8 cellular contexts compared by ENCODE assay signal in genomic region chr6:127342946-127343752, GRCh38. TPM values are rescaled to one million over a fixed set of nuclear protein-coding genes. Genes with fewer than 3 reads are reported as not detected.
DNase-seq lines count a peak whose midpoint lies in the region; ATAC-seq and TF ChIP-seq lines count a peak whose summit lies in the region.

TSS of gene ECHDC1 (minus strand) at chr6:127343609. CDS start at chr6:127331028, 12,581 bp downstream.

- peak within 1 kb of the TSS; percentile 89 for H3K18ac ChIP-seq in IMR-90 (ENCODE audit: low read depth, low read length)

- peaks cover 14 to 51% of the 10 kb centered on the region in 2 experiments for H3K79me1 ChIP-seq in IMR-90 (ENCODE audit: low read depth in 1 of 2, low read length in 2 of 2)

- peaks cover 8% of the 10 kb centered on the region for H3K4me1 ChIP-seq in IMR-90 (ENCODE audit: control insufficient read depth, insufficient read depth, low read length)
- H3K4me1 ChIP-seq in PC-9 (replicated peaks; ENCODE audit: insufficient read depth), result peaks cover 82% of the 10 kb centered on the region

- peak within 1 kb of the TSS; percentile 50; the same call in 2 of the 3 replicates for H2BK15ac ChIP-seq in IMR-90 (ENCODE audit: low read depth, low read length)

- peaks cover 18% of the 10 kb centered on the region for H3F3A ChIP-seq in PC-9 (ENCODE audit: insufficient read depth, low read depth)

- peak; percentile 67 for ATAC-seq in GM21529 (IDR thresholded peaks at IDR 0.05; ENCODE audit: unreplicated experiment)
- peak; percentile 62 for ATAC-seq in IMR-90 (ENCODE audit: low read depth)
- ATAC-seq in activated T-cell treated with anti-CD3 and anti-CD28 coated beads, Interleukin-2, amount 50 U/mL, for 4 hours, result peak; percentile 90 to 92
- peak; percentile 90 to 91 for ATAC-seq in naive thymus-derived CD8-positive, alpha-beta T cell
- ATAC-seq in stimulated activated naive B cell treated with anti-CD40 and anti-IgM and Interleukin-4, amounts not matched to agents 10 μg/mL and 1 μg/mL and 100 μg/mL, for 72 hours (replicated peaks), result peak; percentile 79 to 81

- H3K27ac ChIP-seq in IMR-90 (ENCODE audit: insufficient read depth, low read length) (peak within 1 kb of the TSS; percentile 91), PC-9 (peak within 1 kb of the TSS; percentile 77)

- no peaks in the 10 kb centered on the region for H3K27me3 Mint-ChIP-seq in activated T-cell treated with anti-CD3 and anti-CD28 coated beads, Interleukin-2, amount 50 U/mL, for 4 hours (ENCODE audit: low read depth)
- no peaks in the 10 kb centered on the region for H3K27me3 Mint-ChIP-seq in naive thymus-derived CD8-positive, alpha-beta T cell
- no peaks in the 10 kb centered on the region for H3K27me3 Mint-ChIP-seq in stimulated activated naive B cell treated with anti-CD40 and anti-IgM and Interleukin-4, amounts not matched to agents 10 μg/mL and 1 μg/mL and 100 μg/mL, for 72 hours

- peaks cover 13% of the 10 kb centered on the region for H3K4me1 Mint-ChIP-seq in activated T-cell treated with anti-CD3 and anti-CD28 coated beads, Interleukin-2, amount 50 U/mL, for 4 hours (ENCODE audit: low read depth)
- peaks cover under 1 to 21% (median 9%) of the 10 kb centered on the region in 4 donors for H3K4me1 Mint-ChIP-seq in naive thymus-derived CD8-positive, alpha-beta T cell
- H3K4me1 Mint-ChIP-seq in stimulated activated naive B cell treated with anti-CD40 and anti-IgM and Interleukin-4, amounts not matched to agents 10 μg/mL and 1 μg/mL and 100 μg/mL, for 72 hours, result peaks cover 11 to 13% of the 10 kb centered on the region in 2 donors

- TF ChIP-seq CTCF in IMR-90 (conservative IDR thresholded peaks at IDR 0.05; ENCODE audit: low read depth, low read length), result 0 out of 2 replicates have a peak, but pooled peaks have one; percentile 4
- no peak for TF ChIP-seq CTCF in PC-9 (conservative IDR thresholded peaks at IDR 0.05)
- TF ChIP-seq CTCF in fibroblast of mammary gland (conservative IDR thresholded peaks at IDR 0.05; ENCODE audit: control insufficient read depth, insufficient read depth, low read depth, low read length), result no peak

- peak within 1 kb of the TSS; percentile 40; the same call in 1 of the 2 replicates for H2BK20ac ChIP-seq in IMR-90 (ENCODE audit: low read depth, low read length)

- peak within 1 kb of the TSS; percentile 47 to 94 for H4K8ac ChIP-seq in IMR-90 (ENCODE audit: low read depth in 2 of 2, low read length in 2 of 2)

- peak within 1 kb of the TSS; percentile 93 for H3K23ac ChIP-seq in IMR-90 (ENCODE audit: low read depth, low read length)

- H2AK9ac ChIP-seq in IMR-90 (replicated peaks; ENCODE audit: low read depth, low read length, poor library complexity), result peak within 1 kb of the TSS; percentile 96

- intact Hi-C loops in IMR-90 (cut with micrococcal nuclease), result loop anchor here (1.0 to 2.0 kb wide), 3 partner anchors 42 to 121 kb away; no protein-coding TSS in a partner anchor
- intact Hi-C loops in PC-9 (cut with micrococcal nuclease; ENCODE audit: unreplicated experiment), result loop anchor here (1.0 kb wide), 1 partner anchor 76 kb away; no protein-coding TSS in a partner anchor

- peak within 1 kb of the TSS; percentile 95 for H3K4ac ChIP-seq in IMR-90 (ENCODE audit: low read depth, low read length)

- no peaks in the 10 kb centered on the region for H3K9me3 Mint-ChIP-seq in activated T-cell treated with anti-CD3 and anti-CD28 coated beads, Interleukin-2, amount 50 U/mL, for 4 hours
- H3K9me3 Mint-ChIP-seq in naive thymus-derived CD8-positive, alpha-beta T cell, result no peaks in the 10 kb centered on the region
- no peaks in the 10 kb centered on the region for H3K9me3 Mint-ChIP-seq in stimulated activated naive B cell treated with anti-CD40 and anti-IgM and Interleukin-4, amounts not matched to agents 10 μg/mL and 1 μg/mL and 100 μg/mL, for 72 hours

- DNase-seq in DMS153 (lab: John Stamatoyannopoulos, UW) (peak; percentile 48), IMR-90 (peak; percentile 66), PC-9 (peak; percentile 49 to 55), fibroblast of mammary gland (ENCODE audit: low read depth) (peak; percentile 76)
- peak; percentile 66 for DNase-seq in activated T-cell treated with anti-CD3 and anti-CD28 coated beads, Interleukin-2, amount 50 U/mL, for 4 hours
- DNase-seq in naive thymus-derived CD8-positive, alpha-beta T cell, result peak; percentile 43 to 84 (median 73)
- DNase-seq in stimulated activated naive B cell treated with anti-CD40 and anti-IgM and Interleukin-4, amounts not matched to agents 10 μg/mL and 1 μg/mL and 100 μg/mL, for 72 hours, result peak; percentile 66

- H2AFZ ChIP-seq in IMR-90 (replicated peaks; ENCODE audit: low read length, poor library complexity) (peak within 1 kb of the TSS; percentile 96), PC-9 (peak within 1 kb of the TSS; percentile 95)

- H3K36me3 Mint-ChIP-seq in activated T-cell treated with anti-CD3 and anti-CD28 coated beads, Interleukin-2, amount 50 U/mL, for 4 hours (ENCODE audit: insufficient read depth), result peaks cover 13% of the 10 kb centered on the region
- H3K36me3 Mint-ChIP-seq in naive thymus-derived CD8-positive, alpha-beta T cell, result peaks cover 0 to 5% (median 2%) of the 10 kb centered on the region in 3 donors
- H3K36me3 Mint-ChIP-seq in stimulated activated naive B cell treated with anti-CD40 and anti-IgM and Interleukin-4, amounts not matched to agents 10 μg/mL and 1 μg/mL and 100 μg/mL, for 72 hours, result peaks cover 3 to 14% of the 10 kb centered on the region in 2 donors

- H2BK120ac ChIP-seq in IMR-90 (ENCODE audit: low read depth, low read length), result peak within 1 kb of the TSS; percentile 78

- CTCF ChIA-PET in IMR-90 (lab: Yijun Ruan, JAX) (interaction anchor here (0.5 to 1.2 kb wide), 2 partner anchors 15 to 39 kb away, joined by 3 read pairs; no protein-coding TSS in a partner anchor), PC-9 (lab: Charles Lee) (no interaction called here)

- H3K9me3 ChIP-seq in IMR-90 (ENCODE audit: control insufficient read depth, insufficient read depth, low read length) (no peaks in the 10 kb centered on the region), PC-9 (ENCODE audit: insufficient read depth, low read depth) (no peaks in the 10 kb centered on the region)

- no peaks in the 10 kb centered on the region for H3K9me2 ChIP-seq in PC-9 (ENCODE audit: insufficient read depth)

- peak; percentile 55; the same call in 1 of the 2 replicates for TF ChIP-seq POLR2A in IMR-90 (IDR thresholded peaks at IDR 0.05; ENCODE audit: low read depth, low read length)

- POLR2A ChIA-PET in IMR-90 (lab: Charles Lee; ENCODE audit: unreplicated experiment) (no interaction called here), PC-9 (lab: Charles Lee; ENCODE audit: unreplicated experiment) (no interaction called here)
- POLR2A ChIA-PET in naive thymus-derived CD8-positive, alpha-beta T cell (lab: Charles Lee), result interaction anchor here (1.6 kb wide), 1 partner anchor 76 kb away, joined by 5 read pairs; the partner anchor contains the start of gene RNF146

- H3K4me3 ChIP-seq in IMR-90 (ENCODE audit: insufficient read depth, low read depth, low read length) (peak within 1 kb of the TSS; percentile 65), PC-9 (peak within 1 kb of the TSS; percentile 90), fibroblast of mammary gland (ENCODE audit: control insufficient read depth, low read depth, low read length) (peak within 1 kb of the TSS; percentile 98)

- peaks cover 69% of the 10 kb centered on the region for H3K79me2 ChIP-seq in PC-9 (ENCODE audit: low read depth)

- H3K9ac ChIP-seq in IMR-90 (ENCODE audit: low read depth, low read length), result peak within 1 kb of the TSS; percentile 94

- peaks cover 16% of the 10 kb centered on the region; the same call in 1 of the 2 replicates for H4K20me1 ChIP-seq in IMR-90 (ENCODE audit: insufficient read depth, low read length)
- no peaks in the 10 kb centered on the region; the same call in none of the 2 replicates for H4K20me1 ChIP-seq in PC-9 (ENCODE audit: insufficient read depth)

- H3K4me2 ChIP-seq in IMR-90 (ENCODE audit: low read depth, low read length) (peak within 1 kb of the TSS; percentile 88), PC-9 (peak within 1 kb of the TSS; percentile 95)

- BruUV-seq in IMR-90 (replicated peaks; lab: Mats Ljungman, UMichigan) (no TSS peak), PC-9 (replicated peaks; lab: Mats Ljungman, UMichigan) (no TSS peak)

- TF ChIP-seq RAD21 in IMR-90 (IDR thresholded peaks at IDR 0.05; ENCODE audit: low read length), result no peak

- dilution Hi-C loops in IMR-90 (cut with HindIII; ENCODE audit: low sequenced_read_pairs, unreplicated experiment), result no loop called here

- peaks cover 3% of the 10 kb centered on the region; the same call in 1 of the 2 replicates for H3K9me1 ChIP-seq in IMR-90 (ENCODE audit: insufficient read depth, low read length)

- in situ Hi-C loops in IMR-90 (cut with MboI; ENCODE audit: low sequenced_read_pairs), result no loop called here

- H3K27me3 ChIP-seq in IMR-90 (ENCODE audit: control insufficient read depth, insufficient read depth, low read length) (no peaks in the 10 kb centered on the region), PC-9 (ENCODE audit: insufficient read depth, low read depth) (no peaks in the 10 kb centered on the region)

- H3K14ac ChIP-seq in IMR-90 (replicated peaks; ENCODE audit: low read depth, low read length), result peak within 1 kb of the TSS; percentile 94

- H2AK5ac ChIP-seq in IMR-90 (ENCODE audit: low read depth, low read length), result peak within 1 kb of the TSS; percentile 45; the same call in 1 of the 2 replicates

- H4K91ac ChIP-seq in IMR-90 (ENCODE audit: insufficient read depth, low read depth, low read length), result peak within 1 kb of the TSS; percentile 80

- no peaks in the 10 kb centered on the region for H3K36me3 ChIP-seq in IMR-90 (ENCODE audit: control insufficient read depth, insufficient read depth, low read length)
- H3K36me3 ChIP-seq in PC-9 (ENCODE audit: low read depth), result 0 out of 2 replicates have a peak, but pooled peaks cover 1% of the 10 kb centered on the region

- peak within 1 kb of the TSS; percentile 75 for H4K5ac ChIP-seq in IMR-90 (ENCODE audit: low read depth, low read length)

- H3K56ac ChIP-seq in IMR-90 (ENCODE audit: extremely low read depth, insufficient read depth, low read length), result peak within 1 kb of the TSS; percentile 86

- H3K4me3 Mint-ChIP-seq in activated T-cell treated with anti-CD3 and anti-CD28 coated beads, Interleukin-2, amount 50 U/mL, for 4 hours, result no peak within 1 kb of the TSS
- no peak within 1 kb of the TSS for H3K4me3 Mint-ChIP-seq in naive thymus-derived CD8-positive, alpha-beta T cell
- H3K4me3 Mint-ChIP-seq in stimulated activated naive B cell treated with anti-CD40 and anti-IgM and Interleukin-4, amounts not matched to agents 10 μg/mL and 1 μg/mL and 100 μg/mL, for 72 hours, result no peak within 1 kb of the TSS

- H2BK5ac ChIP-seq in IMR-90 (ENCODE audit: low read depth, low read length, poor library complexity, severe bottlenecking), result peak within 1 kb of the TSS; percentile 84

- WGBS in IMR-90 (ENCODE audit: extremely low coverage in 2 of 2, insufficient read length in 1 of 2), 2 experiments, result 2% methylated on average over 34 of the region's 72 CpGs; no CpG with 5 or more reads in 1 of the 2 experiments

- no peak within 1 kb of the TSS for H3K27ac Mint-ChIP-seq in naive thymus-derived CD8-positive, alpha-beta T cell
- no peak within 1 kb of the TSS for H3K27ac Mint-ChIP-seq in stimulated activated naive B cell treated with anti-CD40 and anti-IgM and Interleukin-4, amounts not matched to agents 10 μg/mL and 1 μg/mL and 100 μg/mL, for 72 hours

RNA-seq across cellular contexts. Expression of gene ECHDC1, which starts in this region (rescaled TPM):
- total RNA-seq in IMR-90 (2012; rRNA removed), result 40.3 and 114 TPM in 2 replicates
- 23.1 and 33.1 TPM in 2 replicates for polyA plus RNA-seq in IMR-90 (2012; rRNA removed)
- 3.9 and 8.1 TPM in 2 replicates for polyA plus RNA-seq in IMR-90 (2012; cell fraction: cytosol; rRNA removed)
- 10.2 and 12.7 TPM in 2 replicates for polyA plus RNA-seq in IMR-90 (2012; cell fraction: nucleus; rRNA removed; ENCODE audit: low replicate concordance)
- total RNA-seq in PC-9 (2021), result 50.4 and 51.4 TPM in 2 replicates
- 10 to 100 TPM; 80.3 to 88.1 (median 86.5) TPM for total RNA-seq in activated T-cell treated with anti-CD3 and anti-CD28 coated beads, Interleukin-2, amount 50 U/mL, for 4 hours
- 10 to 100 TPM; 40.1 to 46.5 TPM for total RNA-seq in naive thymus-derived CD8-positive, alpha-beta T cell
- polyA plus RNA-seq in naive thymus-derived CD8-positive, alpha-beta T cell, result 10 to 100 TPM; 72.7 to 79.4 (median 72.7) TPM

Comparison
In these comparisons a context has a peak if more than half of its experiments do, and no peak if none do; other contexts are left out.
1. Peak in every context shown above with its lines: DNase-seq, ATAC-seq, H3K4me3 ChIP-seq and H3K27ac ChIP-seq.